Comparison of ENCODE assay signal across 13 cellular contexts in the genomic region with DNA sequence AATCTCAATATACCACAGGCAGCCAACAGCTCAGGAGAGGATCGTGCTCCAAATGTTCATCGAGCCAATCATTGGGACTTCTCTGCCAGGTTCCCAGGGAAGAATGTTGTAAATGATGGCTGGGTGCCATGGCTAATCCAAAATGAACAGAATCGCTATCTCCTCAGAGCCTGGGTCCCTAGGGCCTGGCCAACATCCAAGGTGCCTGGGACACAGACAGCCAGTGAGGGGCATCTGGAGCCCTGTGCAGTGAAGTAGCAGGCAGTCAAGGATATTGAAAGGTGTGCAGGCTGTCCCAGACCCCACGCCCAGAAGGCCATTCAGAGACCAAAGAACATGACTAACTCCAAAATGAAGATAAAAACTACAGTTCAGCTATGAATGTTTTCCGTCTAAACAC. TPM values are rescaled to one million over a fixed set of nuclear protein-coding genes. Genes with fewer than 3 reads are reported as not detected.
DNase-seq lines count a peak whose midpoint lies in the region; ATAC-seq and TF ChIP-seq lines count a peak whose summit lies in the region.
"Had no signal": no experiment of that assay in that cellular context is flagged by ENCODE, and none has a peak within 500 bp of the region (broad histone marks: within the 10 kb centered on the region; RNA-seq: fewer than 3 reads in every experiment).

No MANE protein-coding gene starts in this region.

- no peak overlapping the region for H3K9ac ChIP-seq in SK-N-SH

- H3K36me3 Mint-ChIP-seq in activated naive CD4-positive, alpha-beta T cell treated with anti-CD3 and anti-CD28 coated beads, Interleukin-2, amount 50 U/mL, for 72 hours: peaks cover 0 to 19% of the 10 kb centered on the region in 2 donors

- peak; percentile 9 to 72 for ATAC-seq in activated naive CD4-positive, alpha-beta T cell treated with anti-CD3 and anti-CD28 coated beads, Interleukin-2, amount 50 U/mL, for 72 hours
- ATAC-seq in heart right ventricle (peak; percentile 26 to 70 (median 56)), HG03521 (IDR thresholded peaks at IDR 0.05; ENCODE audit: unreplicated experiment) (no peak)

- H3K27ac Mint-ChIP-seq in activated naive CD4-positive, alpha-beta T cell treated with anti-CD3 and anti-CD28 coated beads, Interleukin-2, amount 50 U/mL, for 72 hours: no peak overlapping the region

- H3K4me2 ChIP-seq in SK-N-SH: no peak overlapping the region

- peak in 1 of 2 experiments; percentile 93; a peak in 2 of 4 replicates for TF ChIP-seq EP300 in SK-N-SH (IDR thresholded peaks at IDR 0.05; ENCODE audit: borderline replicate concordance in 1 of 2, low read depth in 1 of 2, low read length in 1 of 2)

- CTCF ChIA-PET in SK-N-SH (lab: Yijun Ruan, JAX): interaction anchor here (1.1 to 4.8 kb wide), 5 partner anchors 10 to 202 kb away, joined by 3 to 33 read pairs (median 6); no protein-coding TSS in a partner anchor

- peak; percentile 40 for TF ChIP-seq RAD21 in SK-N-SH (IDR thresholded peaks at IDR 0.05; ENCODE audit: low read length)

- POLR2A ChIA-PET in SK-N-SH (lab: Yijun Ruan, JAX): interaction anchor here (1.8 to 2.1 kb wide), 3 partner anchors 14 to 84 kb away, joined by 6 to 7 read pairs (median 6); a partner anchor contains a TSS

- no peaks in the 10 kb centered on the region for H3K9me3 Mint-ChIP-seq in activated naive CD4-positive, alpha-beta T cell treated with anti-CD3 and anti-CD28 coated beads, Interleukin-2, amount 50 U/mL, for 72 hours

- WGBS in SK-N-SH (ENCODE audit: low lambda C conversion rate): 52% methylated on average over 5 of the region's 5 CpGs
- 20 to 23% methylated on average over 5 of the region's 5 CpGs for WGBS in heart right ventricle, 2 donors

- DNase-seq in activated naive CD4-positive, alpha-beta T cell treated with anti-CD3 and anti-CD28 coated beads, Interleukin-2, amount 50 U/mL, for 72 hours (ENCODE audit: low spot score in 2 of 2): no peak
- no peak for DNase-seq in activated naive CD4-positive, alpha-beta T cell treated with Interleukin-2 at 50 U/mL for 16 hours
- DNase-seq in SK-N-SH (peak; percentile 74), heart right ventricle (peak; percentile 61 to 65), tibial artery (no peak), HK-2 (ENCODE audit: unreplicated experiment) (no peak)
- DNase-seq in stimulated activated CD4-positive, alpha-beta T cell treated with anti-CD3 and anti-CD28 coated beads, Interleukin-15, amount 100 ng/mL, for 24 hours: no peak
- DNase-seq: activated CD4-positive, alpha-beta T cell treated with anti-CD3 and anti-CD28 coated beads, Interleukin-2, amount 50 U/mL, for 4 hours; brain microvascular endothelial cell; foreskin melanocyte; NCI-H1436 had no signal

- H3K27me3 ChIP-seq in SK-N-SH (ENCODE audit: insufficient read depth) (no peaks in the 10 kb centered on the region), heart right ventricle (no peaks in the 10 kb centered on the region), tibial artery (no peaks in the 10 kb centered on the region)
- H3K27me3 ChIP-seq: brain microvascular endothelial cell had no signal

- H3K4me3 ChIP-seq in SK-N-SH (ENCODE audit: low read depth in 2 of 2, low read length in 1 of 2) (no peak overlapping the region), heart right ventricle (no peak overlapping the region), tibial artery (no peak overlapping the region)
- H3K4me3 ChIP-seq: skin epidermis had no signal

- intact Hi-C loops in heart right ventricle (cut with DNase I) (loop anchor here in 3 of 10 donors (5.0 kb wide), 1 partner anchor 33 kb away; no protein-coding TSS in a partner anchor), tibial artery (cut with DNase I; ENCODE audit: low total_unique reads) (no loop called here)

- peak overlapping the region; percentile 7 to 98; a peak in 3 of 4 replicates for H3K27ac ChIP-seq in SK-N-SH (ENCODE audit: low read depth in 2 of 2, low read length in 1 of 2)
- H3K27ac ChIP-seq in heart right ventricle: peak overlapping the region in 3 of 10 donors; percentile 7 to 33 (median 9)
- peak overlapping the region; percentile 34 to 54 for H3K27ac ChIP-seq in tibial artery
- H3K27ac ChIP-seq: brain microvascular endothelial cell had no signal

- H3K4me1 ChIP-seq in SK-N-SH (ENCODE audit: control insufficient read depth in 1 of 2, insufficient read depth in 2 of 2, low read depth in 1 of 2, low read length in 1 of 2) (peaks cover 70 to 92% of the 10 kb centered on the region in 2 experiments), heart right ventricle (peaks cover 56 to 100% (median 99%) of the 10 kb centered on the region in 9 donors), tibial artery (peaks cover 9 to 99% (median 92%) of the 10 kb centered on the region in 4 donors)

- no peaks in the 10 kb centered on the region for H3K9me3 ChIP-seq in SK-N-SH
- no peaks in the 10 kb centered on the region for H3K9me3 ChIP-seq in heart right ventricle
- no peaks in the 10 kb centered on the region for H3K9me3 ChIP-seq in tibial artery

- peaks cover 100% of the 10 kb centered on the region for H4K20me1 ChIP-seq in SK-N-SH (ENCODE audit: insufficient read depth)

- H3K36me3 ChIP-seq in SK-N-SH (replicated peaks in 1 of 2; ENCODE audit: control insufficient read depth in 1 of 2, insufficient read depth in 2 of 2, low read length in 1 of 2) (peaks cover 0 to 10% of the 10 kb centered on the region in 2 experiments), heart right ventricle (peaks cover 0 to 9% (median 0%) of the 10 kb centered on the region in 9 donors), tibial artery (no peaks in the 10 kb centered on the region)

- H3K79me2 ChIP-seq in SK-N-SH (ENCODE audit: insufficient read depth): peaks cover 100% of the 10 kb centered on the region

- H3K9me2 ChIP-seq in SK-N-SH: no peaks in the 10 kb centered on the region

- peaks cover 4% of the 10 kb centered on the region for H3F3A ChIP-seq in SK-N-SH (replicated peaks; ENCODE audit: insufficient read depth)

- H2AFZ ChIP-seq in SK-N-SH (ENCODE audit: low read depth): no peak overlapping the region

- TF ChIP-seq CTCF in SK-N-SH (IDR thresholded peaks at IDR 0.05) (no peak), heart right ventricle (IDR thresholded peaks at IDR 0.05) (peak in 1 of 9 donors; percentile 14), tibial artery (IDR thresholded peaks at IDR 0.05) (no peak)

TF ChIP-seq in SK-N-SH, 30 proteins besides CTCF, POLR2A, EP300 and RAD21 (continues in another document):
- TF ChIP-seq FOSL2 (IDR thresholded peaks at IDR 0.05; ENCODE audit: borderline replicate concordance, low read depth) (no peak), RFX5 (IDR thresholded peaks at IDR 0.05; ENCODE audit: low read length) (peak; percentile 75; the same call in 1 of the 2 replicates), MEF2A (IDR thresholded peaks at IDR 0.05; ENCODE audit: borderline replicate concordance, low read depth) (no peak), TAF1 (IDR thresholded peaks at IDR 0.05; ENCODE audit: borderline replicate concordance, low read depth, low read length) (no peak), ELF1 (IDR thresholded peaks at IDR 0.05) (no peak)
- TF ChIP-seq, protein P1, sequence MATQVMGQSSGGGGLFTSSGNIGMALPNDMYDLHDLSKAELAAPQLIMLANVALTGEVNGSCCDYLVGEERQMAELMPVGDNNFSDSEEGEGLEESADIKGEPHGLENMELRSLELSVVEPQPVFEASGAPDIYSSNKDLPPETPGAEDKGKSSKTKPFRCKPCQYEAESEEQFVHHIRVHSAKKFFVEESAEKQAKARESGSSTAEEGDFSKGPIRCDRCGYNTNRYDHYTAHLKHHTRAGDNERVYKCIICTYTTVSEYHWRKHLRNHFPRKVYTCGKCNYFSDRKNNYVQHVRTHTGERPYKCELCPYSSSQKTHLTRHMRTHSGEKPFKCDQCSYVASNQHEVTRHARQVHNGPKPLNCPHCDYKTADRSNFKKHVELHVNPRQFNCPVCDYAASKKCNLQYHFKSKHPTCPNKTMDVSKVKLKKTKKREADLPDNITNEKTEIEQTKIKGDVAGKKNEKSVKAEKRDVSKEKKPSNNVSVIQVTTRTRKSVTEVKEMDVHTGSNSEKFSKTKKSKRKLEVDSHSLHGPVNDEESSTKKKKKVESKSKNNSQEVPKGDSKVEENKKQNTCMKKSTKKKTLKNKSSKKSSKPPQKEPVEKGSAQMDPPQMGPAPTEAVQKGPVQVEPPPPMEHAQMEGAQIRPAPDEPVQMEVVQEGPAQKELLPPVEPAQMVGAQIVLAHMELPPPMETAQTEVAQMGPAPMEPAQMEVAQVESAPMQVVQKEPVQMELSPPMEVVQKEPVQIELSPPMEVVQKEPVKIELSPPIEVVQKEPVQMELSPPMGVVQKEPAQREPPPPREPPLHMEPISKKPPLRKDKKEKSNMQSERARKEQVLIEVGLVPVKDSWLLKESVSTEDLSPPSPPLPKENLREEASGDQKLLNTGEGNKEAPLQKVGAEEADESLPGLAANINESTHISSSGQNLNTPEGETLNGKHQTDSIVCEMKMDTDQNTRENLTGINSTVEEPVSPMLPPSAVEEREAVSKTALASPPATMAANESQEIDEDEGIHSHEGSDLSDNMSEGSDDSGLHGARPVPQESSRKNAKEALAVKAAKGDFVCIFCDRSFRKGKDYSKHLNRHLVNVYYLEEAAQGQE (IDR thresholded peaks at IDR 0.05; ENCODE audit: low read depth, low read length): no peak
- TF ChIP-seq, protein P2, sequence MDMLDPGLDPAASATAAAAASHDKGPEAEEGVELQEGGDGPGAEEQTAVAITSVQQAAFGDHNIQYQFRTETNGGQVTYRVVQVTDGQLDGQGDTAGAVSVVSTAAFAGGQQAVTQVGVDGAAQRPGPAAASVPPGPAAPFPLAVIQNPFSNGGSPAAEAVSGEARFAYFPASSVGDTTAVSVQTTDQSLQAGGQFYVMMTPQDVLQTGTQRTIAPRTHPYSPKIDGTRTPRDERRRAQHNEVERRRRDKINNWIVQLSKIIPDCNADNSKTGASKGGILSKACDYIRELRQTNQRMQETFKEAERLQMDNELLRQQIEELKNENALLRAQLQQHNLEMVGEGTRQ (IDR thresholded peaks at IDR 0.05; ENCODE audit: borderline replicate concordance, low read depth, low read length): no peak
- TF ChIP-seq, protein P3, sequence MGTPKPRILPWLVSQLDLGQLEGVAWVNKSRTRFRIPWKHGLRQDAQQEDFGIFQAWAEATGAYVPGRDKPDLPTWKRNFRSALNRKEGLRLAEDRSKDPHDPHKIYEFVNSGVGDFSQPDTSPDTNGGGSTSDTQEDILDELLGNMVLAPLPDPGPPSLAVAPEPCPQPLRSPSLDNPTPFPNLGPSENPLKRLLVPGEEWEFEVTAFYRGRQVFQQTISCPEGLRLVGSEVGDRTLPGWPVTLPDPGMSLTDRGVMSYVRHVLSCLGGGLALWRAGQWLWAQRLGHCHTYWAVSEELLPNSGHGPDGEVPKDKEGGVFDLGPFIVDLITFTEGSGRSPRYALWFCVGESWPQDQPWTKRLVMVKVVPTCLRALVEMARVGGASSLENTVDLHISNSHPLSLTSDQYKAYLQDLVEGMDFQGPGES (IDR thresholded peaks at IDR 0.05; ENCODE audit: low read depth, low read length): no peak

RNA-seq across cellular contexts. Expression of a gene that starts 37.7 kb away (rescaled TPM):
- 100 to 1,000 TPM; 108 to 114 TPM for total RNA-seq in activated naive CD4-positive, alpha-beta T cell treated with anti-CD3 and anti-CD28 coated beads, Interleukin-2, amount 50 U/mL, for 72 hours
- polyA plus RNA-seq in SK-N-SH (2012; rRNA removed) (5.6 and 10.0 TPM in 2 replicates), heart right ventricle (10 to 100 TPM; 31.2 to 34.8 TPM)
- polyA plus RNA-seq in SK-N-SH (2012; cell fraction: cytosol; rRNA removed): 7.0 and 8.3 TPM in 2 replicates
- 19.9 and 22.9 TPM in 2 replicates for polyA plus RNA-seq in SK-N-SH (2012; cell fraction: nucleus; rRNA removed)
- 10 to 100 TPM; 51.6 to 85.1 (median 54.7) TPM for total RNA-seq in heart right ventricle

Comparison
In these comparisons a context has a peak if more than half of its experiments do, and no peak if none do; other contexts are left out.
1. DNase-seq: peak in SK-N-SH (single experiment) and heart right ventricle (2 of 2); none in activated naive CD4-positive, alpha-beta T cell treated with anti-CD3 and anti-CD28 coated beads, Interleukin-2, amount 50 U/mL, for 72 hours (0 of 2), activated naive CD4-positive, alpha-beta T cell treated with Interleukin-2 at 50 U/mL for 16 hours (single experiment), tibial artery (0 of 2), HK-2 (single experiment) and stimulated activated CD4-positive, alpha-beta T cell treated with anti-CD3 and anti-CD28 coated beads, Interleukin-15, amount 100 ng/mL, for 24 hours (single experiment).